In the genomic region with DNA sequence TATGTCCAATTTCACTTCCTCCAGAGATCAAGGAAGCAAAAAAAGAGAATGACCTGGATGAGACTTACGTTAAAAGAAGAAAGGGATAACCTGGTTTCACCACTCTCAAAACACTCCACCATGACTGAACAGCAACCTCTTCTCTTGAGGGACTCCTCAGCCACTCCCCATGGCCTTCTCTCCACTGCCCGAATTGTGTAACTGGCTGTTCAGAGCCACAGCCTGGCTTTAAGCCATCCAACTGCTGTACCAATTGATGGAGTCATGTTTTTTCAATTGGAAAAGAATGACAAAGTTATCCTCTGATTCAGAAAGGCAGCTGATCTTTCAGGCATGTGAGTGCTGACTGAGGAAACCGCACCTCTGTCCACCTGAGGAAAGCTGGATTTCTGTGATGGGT, we compare ENCODE assay signal across 8 cellular contexts.
DNase-seq lines count a peak whose midpoint lies in the region; FAIRE-seq and TF ChIP-seq lines count a peak whose summit lies in the region.
"Not testable (repeated sequence)": the region's sequence is repeated elsewhere in the genome, so short reads cannot be mapped to it uniquely, and the experiment has no call there.

No MANE protein-coding gene starts in this region.

- not testable (repeated sequence) for H3K4me3 ChIP-seq in BLaER1 treated with 17β-estradiol and CSF1 and Interleukin-3, amounts not matched to agents 10 nM and 100 nM; fibroblast of lung (replicated peaks in 1 of 4; ENCODE audit: control extremely low read depth in 1 of 4, insufficient read depth in 1 of 4, low read depth in 3 of 4, low read length in 4 of 4); right atrium auricular region

- not testable (repeated sequence) for H3K9me3 ChIP-seq in BLaER1 treated with 17β-estradiol and CSF1 and Interleukin-3, amounts not matched to agents 10 nM and 100 nM (replicated peaks in 1 of 11); fibroblast of lung (ENCODE audit: control insufficient read depth, insufficient read depth, low read depth, low read length); right atrium auricular region

- not testable (repeated sequence) for H3K79me2 ChIP-seq in fibroblast of lung (ENCODE audit: control insufficient read depth, insufficient read depth, low read length)

- CTCF ChIA-PET in MCF 10A (lab: Yijun Ruan, JAX) = not testable (repeated sequence)

- H3K27me3 ChIP-seq in BLaER1 treated with 17β-estradiol and CSF1 and Interleukin-3, amounts not matched to agents 10 nM and 100 nM; fibroblast of lung (ENCODE audit: control insufficient read depth, insufficient read depth, low read length); right atrium auricular region: not testable (repeated sequence)

- H3K36me3 ChIP-seq in BLaER1 treated with 17β-estradiol and CSF1 and Interleukin-3, amounts not matched to agents 10 nM and 100 nM; fibroblast of lung (ENCODE audit: control insufficient read depth, insufficient read depth, low read length); right atrium auricular region: not testable (repeated sequence)

- H3K4me3 Mint-ChIP-seq in MCF 10A (ENCODE audit: unreplicated experiment) (peak overlapping the region; percentile 66), nephron (peak overlapping the region in 2 of 3 experiments; percentile 44 to 58)

- not testable (repeated sequence) for TF ChIP-seq CTCF in MCF 10A (IDR thresholded peaks at IDR 0.05; ENCODE audit: unreplicated experiment); fibroblast of lung (conservative IDR thresholded peaks at IDR 0.05 in 1 of 2, IDR thresholded peaks at IDR 0.05 in 1 of 2; ENCODE audit: low read depth in 1 of 2, low read length in 2 of 2); right atrium auricular region (IDR thresholded peaks at IDR 0.05); nephron (IDR thresholded peaks at IDR 0.05; ENCODE audit: unreplicated experiment in 3 of 3)

- H3K9ac ChIP-seq in BLaER1 treated with 17β-estradiol and CSF1 and Interleukin-3, amounts not matched to agents 10 nM and 100 nM; fibroblast of lung (ENCODE audit: insufficient read depth, low read length): not testable (repeated sequence)

- peaks cover 15% of the 10 kb centered on the region for H3K4me1 Mint-ChIP-seq in MCF 10A (ENCODE audit: insufficient read depth, unreplicated experiment)
- H3K4me1 Mint-ChIP-seq in nephron = not testable (repeated sequence)

- not testable (repeated sequence) for BruUV-seq in MCF 10A (replicated peaks; lab: Mats Ljungman, UMichigan)

- H4K20me1 ChIP-seq in BLaER1 treated with 17β-estradiol and CSF1 and Interleukin-3, amounts not matched to agents 10 nM and 100 nM = peaks cover 0 to 62% (median 0%) of the 10 kb centered on the region in 11 experiments; a peak in 8 of 22 replicates
- not testable (repeated sequence) for H4K20me1 ChIP-seq in fibroblast of lung (ENCODE audit: control insufficient read depth, extremely low read depth, insufficient read depth, low read length)

- FAIRE-seq in RCC 7860 (lab: Jason Lieb, UNC) = peak; percentile 38

- H3K4me2 ChIP-seq in BLaER1 treated with 17β-estradiol and CSF1 and Interleukin-3, amounts not matched to agents 10 nM and 100 nM = peak overlapping the region; percentile 12 to 93 (median 46); a peak in 19 of 22 replicates
- H3K4me2 ChIP-seq in fibroblast of lung (ENCODE audit: extremely low read depth, insufficient read depth, low read length) = not testable (repeated sequence)

- intact Hi-C loops in MCF 10A (cut with micrococcal nuclease) = not testable (repeated sequence)

- H3K27ac ChIP-seq in BLaER1 treated with 17β-estradiol and CSF1 and Interleukin-3, amounts not matched to agents 10 nM and 100 nM; fibroblast of lung (ENCODE audit: insufficient read depth, low read length); right atrium auricular region: not testable (repeated sequence)

- not testable (repeated sequence) for H3K36me3 Mint-ChIP-seq in MCF 10A (ENCODE audit: insufficient read depth, unreplicated experiment); nephron (ENCODE audit: low read depth)

- peak overlapping the region; percentile 71 for H3K27ac Mint-ChIP-seq in MCF 10A (ENCODE audit: low read depth, unreplicated experiment)
- not testable (repeated sequence) for H3K27ac Mint-ChIP-seq in nephron

- POLR2A ChIA-PET in MCF 10A (lab: Yijun Ruan, JAX) = interaction anchor here (0.8 to 1.3 kb wide), 3 partner anchors 40 to 130 kb away, joined by 3 read pairs; no protein-coding TSS in a partner anchor

- not testable (repeated sequence) for H2AFZ ChIP-seq in fibroblast of lung (ENCODE audit: low read length)

- not testable (repeated sequence) for H3K9me3 Mint-ChIP-seq in MCF 10A (ENCODE audit: unreplicated experiment); nephron

- peaks cover 41 to 68% (median 51%) of the 10 kb centered on the region in 10 experiments for H3K4me1 ChIP-seq in BLaER1 treated with 17β-estradiol and CSF1 and Interleukin-3, amounts not matched to agents 10 nM and 100 nM
- H3K4me1 ChIP-seq in fibroblast of lung (ENCODE audit: control insufficient read depth, extremely low read depth, insufficient read depth, low read length) = not testable (repeated sequence)
- H3K4me1 ChIP-seq in right atrium auricular region = peaks cover 0 to 12% of the 10 kb centered on the region in 2 donors

- DNase-seq in HPDE6-E6E7 (ENCODE audit: extremely low spot score) (peak; percentile 23), MCF 10A (ENCODE audit: unreplicated experiment) (peak; percentile 69), fibroblast of lung (ENCODE audit: low read depth in 2 of 2) (peak; percentile 8 to 41), right atrium auricular region (ENCODE audit: low spot score) (peak; percentile 86), stromal cell of bone marrow (ENCODE audit: low read depth) (peak; percentile 76)
- not testable (repeated sequence) for DNase-seq in RCC 7860 (ENCODE audit: low spot score)

- not testable (repeated sequence) for H3K27me3 Mint-ChIP-seq in MCF 10A (ENCODE audit: insufficient read depth, unreplicated experiment); nephron (ENCODE audit: low read depth)
